In the genomic region with DNA sequence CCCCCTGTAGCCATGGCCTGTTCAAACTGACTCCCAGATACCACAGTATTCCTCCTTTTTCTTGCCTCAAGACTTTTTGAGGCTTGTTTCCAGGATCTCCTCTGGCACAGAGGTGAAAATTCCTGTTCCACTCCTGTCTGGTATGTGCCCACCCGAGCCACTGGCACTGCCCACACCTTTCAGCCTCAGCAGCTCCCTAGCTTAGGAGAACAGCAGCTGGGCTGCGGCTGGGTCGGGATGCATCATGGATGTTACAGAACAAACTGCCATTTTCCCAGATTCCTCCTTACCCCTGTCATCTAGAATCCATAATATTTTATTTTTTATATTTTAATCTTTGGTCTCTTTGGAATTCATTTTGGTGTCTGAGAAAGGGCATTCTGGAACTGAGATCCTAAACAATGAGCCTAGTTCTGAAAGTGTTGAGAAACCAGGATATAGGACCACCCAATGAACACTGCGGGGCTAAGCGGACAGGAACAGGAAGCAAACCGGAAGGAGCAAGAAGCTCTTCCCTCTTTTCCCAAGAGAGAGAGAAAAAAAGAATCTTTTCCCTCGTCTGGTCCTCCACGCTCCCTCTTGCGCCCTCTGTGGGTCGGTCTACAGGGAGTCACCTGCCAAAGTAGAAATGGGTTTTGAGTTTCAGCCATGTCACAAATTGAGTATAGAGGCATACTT, we compare ENCODE assay signal across 8 cellular contexts. TPM values are rescaled to one million over a fixed set of nuclear protein-coding genes. Genes with fewer than 3 reads are reported as not detected.
DNase-seq lines count a peak whose midpoint lies in the region; ATAC-seq lines count a peak whose summit lies in the region.

No MANE protein-coding gene starts in this region.

- no peaks in the 10 kb centered on the region for H3K27me3 Mint-ChIP-seq in activated CD4-positive, alpha-beta memory T cell treated with anti-CD3 and anti-CD28 coated beads for 36 hours
- H3K27me3 Mint-ChIP-seq in memory B cell = peaks cover 13% of the 10 kb centered on the region

- ATAC-seq in memory B cell (ENCODE audit: low read depth) (peak; percentile 69), HG02610 (IDR thresholded peaks at IDR 0.05; ENCODE audit: unreplicated experiment) (no peak)

- DNase-seq in AG20443 (ENCODE audit: low spot score) (peak; percentile 90), H4 (ENCODE audit: low spot score) (peak; percentile 97), NCI-H526 (lab: John Stamatoyannopoulos, UW) (peak; percentile 56 to 87), memory B cell (ENCODE audit: low spot score in 2 of 2) (peak; percentile 53 to 55)
- peak; percentile 80 for DNase-seq in activated CD4-positive, alpha-beta memory T cell treated with anti-CD3 and anti-CD28 coated beads for 36 hours
- DNase-seq in effector CD4-positive, alpha-beta T cell = peak; percentile 61
- peak; percentile 5 to 25 for DNase-seq in stimulated activated CD8-positive, alpha-beta memory T cell treated with anti-CD3 and anti-CD28 coated beads, Interleukin-15, amount 100 ng/mL, for 4 hours (ENCODE audit: low read depth in 2 of 2)

- POLR2A ChIA-PET in activated CD4-positive, alpha-beta memory T cell treated with anti-CD3 and anti-CD28 coated beads for 36 hours (lab: Charles Lee) = no interaction called here

- CTCF ChIA-PET in activated CD4-positive, alpha-beta memory T cell treated with anti-CD3 and anti-CD28 coated beads for 36 hours (lab: Charles Lee) = interaction anchor here (0.6 to 6.2 kb wide), 29 partner anchors 9 to 244 kb away, joined by 3 to 101 read pairs (median 7); partner anchors contain the start of genes OR2S2 and SPAAR

- H3K4me3 Mint-ChIP-seq in activated CD4-positive, alpha-beta memory T cell treated with anti-CD3 and anti-CD28 coated beads for 36 hours = no peak overlapping the region
- H3K4me3 Mint-ChIP-seq in memory B cell = no peak overlapping the region

- peaks cover 63% of the 10 kb centered on the region for H3K4me1 Mint-ChIP-seq in activated CD4-positive, alpha-beta memory T cell treated with anti-CD3 and anti-CD28 coated beads for 36 hours (ENCODE audit: low read depth)
- H3K4me1 Mint-ChIP-seq in memory B cell = peaks cover 4% of the 10 kb centered on the region

- H3K9me3 Mint-ChIP-seq in activated CD4-positive, alpha-beta memory T cell treated with anti-CD3 and anti-CD28 coated beads for 36 hours = no peaks in the 10 kb centered on the region
- no peaks in the 10 kb centered on the region for H3K9me3 Mint-ChIP-seq in memory B cell

- intact Hi-C loops in activated CD4-positive, alpha-beta memory T cell treated with anti-CD3 and anti-CD28 coated beads for 36 hours (cut with micrococcal nuclease) = loop anchor here (1.0 kb wide), 1 partner anchor 42 kb away; no protein-coding TSS in a partner anchor

- H3K27ac Mint-ChIP-seq in activated CD4-positive, alpha-beta memory T cell treated with anti-CD3 and anti-CD28 coated beads for 36 hours = no peak overlapping the region
- no peak overlapping the region for H3K27ac Mint-ChIP-seq in memory B cell

- H3K36me3 Mint-ChIP-seq in activated CD4-positive, alpha-beta memory T cell treated with anti-CD3 and anti-CD28 coated beads for 36 hours = no peaks in the 10 kb centered on the region
- no peaks in the 10 kb centered on the region for H3K36me3 Mint-ChIP-seq in memory B cell

RNA-seq across cellular contexts. Expression of gene OR2S2, which starts 12.5 kb away (rescaled TPM):
- not detected in 2 replicates for total RNA-seq in H4 (2014; rRNA removed; shearing (Covaris generic))
- total RNA-seq in activated CD4-positive, alpha-beta memory T cell treated with anti-CD3 and anti-CD28 coated beads for 36 hours = not detected

RNA-seq across cellular contexts. Expression of gene SPAAR, which starts 36.2 kb away (rescaled TPM):
- 0.12 and 0.27 TPM in 2 replicates for total RNA-seq in H4 (2014; rRNA removed; shearing (Covaris generic))
- not detected for total RNA-seq in activated CD4-positive, alpha-beta memory T cell treated with anti-CD3 and anti-CD28 coated beads for 36 hours

RNA-seq across cellular contexts. Expression of gene HRCT1, which starts 39.5 kb away (rescaled TPM):
- total RNA-seq in H4 (2014; rRNA removed; shearing (Covaris generic)) = 0.41 TPM in 1 of 2 replicates, not detected in the other
- not detected for total RNA-seq in activated CD4-positive, alpha-beta memory T cell treated with anti-CD3 and anti-CD28 coated beads for 36 hours

Comparison
In these comparisons a context has a peak if more than half of its experiments do, and no peak if none do; other contexts are left out.
1. DNase-seq: peak in every context shown above with its lines; median percentile 97 in H4; 90 in AG20443; 80 in activated CD4-positive, alpha-beta memory T cell treated with anti-CD3 and anti-CD28 coated beads for 36 hours; 72 in NCI-H526; 61 in effector CD4-positive, alpha-beta T cell; 54 in memory B cell; 15 in stimulated activated CD8-positive, alpha-beta memory T cell treated with anti-CD3 and anti-CD28 coated beads, Interleukin-15, amount 100 ng/mL, for 4 hours.